ENCODE assay signal across 8 cellular contexts in the genomic region with DNA sequence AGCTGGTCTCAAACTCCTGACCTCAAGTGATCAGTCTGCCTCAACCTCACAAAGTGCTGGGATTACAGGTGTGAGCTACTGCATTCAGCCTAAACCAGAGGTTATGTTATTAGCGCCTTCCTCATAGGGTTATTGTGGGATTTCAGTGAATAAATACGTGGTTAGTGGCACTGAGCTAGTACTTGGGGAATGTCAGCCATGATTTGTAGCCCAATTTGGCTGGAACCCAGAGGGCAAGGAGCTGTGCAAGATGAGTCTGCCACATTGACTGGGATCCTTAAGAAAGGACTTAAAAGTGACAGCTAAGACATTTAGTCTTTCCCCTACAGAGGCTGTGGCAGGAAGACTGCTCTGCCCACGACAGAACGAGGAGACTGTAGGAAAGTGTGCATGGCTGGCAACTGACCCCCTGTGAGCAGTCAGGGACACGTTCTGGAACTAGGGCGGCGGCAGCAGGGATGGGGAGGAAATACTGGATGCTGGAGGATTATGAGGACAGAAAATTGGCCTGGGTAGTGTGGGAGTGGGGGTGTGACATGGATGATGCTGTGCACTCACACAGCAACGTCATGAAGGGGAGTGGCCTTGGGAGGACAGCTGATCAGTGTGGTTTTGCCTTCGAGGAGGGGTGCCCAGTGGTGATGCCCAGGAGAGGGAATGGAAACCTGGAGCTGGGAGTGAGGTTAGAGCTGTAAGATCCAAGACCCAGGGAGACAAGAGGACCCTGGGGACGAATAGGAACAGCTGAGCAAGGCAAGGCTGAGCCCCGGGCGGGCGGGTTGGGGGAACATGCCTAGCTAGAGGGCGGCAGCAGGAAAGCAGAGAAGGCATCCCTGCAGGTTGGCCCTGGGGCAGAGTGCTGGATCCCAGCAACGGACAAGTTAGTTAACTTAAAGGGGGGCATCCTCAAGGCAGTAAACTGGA. TPM values are rescaled to one million over a fixed set of nuclear protein-coding genes. Genes with fewer than 3 reads are reported as not detected.
A peak's percentile ranks its signal among the peaks of the same experiment; 100 is the strongest.
DNase-seq lines count a peak whose midpoint lies in the region; ATAC-seq and TF ChIP-seq lines count a peak whose summit lies in the region.

No MANE protein-coding gene starts in this region.

- H3K4me2 ChIP-seq in KMS-11: peak overlapping the region; percentile 95; the same call in 1 of the 2 replicates

- H3K36me3 Mint-ChIP-seq in activated naive CD8-positive, alpha-beta T cell: no peaks in the 10 kb centered on the region

- H3K9me3 Mint-ChIP-seq in activated naive CD8-positive, alpha-beta T cell (ENCODE audit: low read depth): peaks cover 4% of the 10 kb centered on the region

- H4K20me1 ChIP-seq in KMS-11 (ENCODE audit: insufficient read depth): no peaks in the 10 kb centered on the region

- peak overlapping the region; percentile 69 for H3K27ac Mint-ChIP-seq in activated naive CD8-positive, alpha-beta T cell

- DNase-seq in COLO829 (ENCODE audit: low spot score) (peak; percentile 59), RKO (ENCODE audit: low spot score) (peak; percentile 89), germinal center (ENCODE audit: low spot score) (peak; percentile 63), non-pigmented ciliary epithelial cell (ENCODE audit: low read depth) (peak; percentile 26), upper lobe of right lung (peak; percentile 74), iPS-NIHi7 (ENCODE audit: extremely low spot score) (no peak)

- ATAC-seq in upper lobe of right lung: peak; percentile 52

- H3K27ac ChIP-seq in KMS-11: no peak overlapping the region
- no peak overlapping the region for H3K27ac ChIP-seq in upper lobe of right lung

- no peaks in the 10 kb centered on the region for H3K9me3 ChIP-seq in upper lobe of right lung

- no peaks in the 10 kb centered on the region for H3K79me2 ChIP-seq in KMS-11 (ENCODE audit: insufficient read depth, low read depth)

- peak overlapping the region; percentile 86 for H3K4me3 Mint-ChIP-seq in activated naive CD8-positive, alpha-beta T cell

- 0 out of 2 replicates have a peak overlapping the region, but pooled peaks have one; percentile 95 for H3K9ac ChIP-seq in KMS-11

- peaks cover 15% of the 10 kb centered on the region for H3K4me1 ChIP-seq in KMS-11 (ENCODE audit: low read depth, poor library complexity, severe bottlenecking)
- H3K4me1 ChIP-seq in upper lobe of right lung: peaks cover 26% of the 10 kb centered on the region

- H3K36me3 ChIP-seq in KMS-11 (ENCODE audit: insufficient read depth) (no peaks in the 10 kb centered on the region), upper lobe of right lung (no peaks in the 10 kb centered on the region)

- intact Hi-C loops in upper lobe of right lung (cut with DNase I): no loop called here

- peak overlapping the region; percentile 28; the same call in 1 of the 2 replicates for H2AFZ ChIP-seq in KMS-11 (ENCODE audit: low read depth)

- no peaks in the 10 kb centered on the region for H3K27me3 Mint-ChIP-seq in activated naive CD8-positive, alpha-beta T cell

- no peak for TF ChIP-seq CTCF in KMS-11 (conservative IDR thresholded peaks at IDR 0.05; ENCODE audit: low read depth, low read length)
- no peak for TF ChIP-seq CTCF in upper lobe of right lung (IDR thresholded peaks at IDR 0.05)

- peaks cover 46% of the 10 kb centered on the region for H3K4me1 Mint-ChIP-seq in activated naive CD8-positive, alpha-beta T cell (ENCODE audit: low read depth)

- H3K27me3 ChIP-seq in KMS-11 (ENCODE audit: insufficient read depth, low read depth) (no peaks in the 10 kb centered on the region; the same call in 1 of the 2 replicates), upper lobe of right lung (no peaks in the 10 kb centered on the region)

- H3K4me3 ChIP-seq in KMS-11 (IDR thresholded peaks at IDR 0.05; ENCODE audit: insufficient read depth, low read depth, low read length) (no peak overlapping the region), upper lobe of right lung (peak overlapping the region; percentile 80)

RNA-seq across cellular contexts. Expression of gene ATP5PD, which starts 14.5 kb away (rescaled TPM):
- 155 TPM for total RNA-seq in upper lobe of right lung

RNA-seq across cellular contexts. Expression of gene KCTD2, which starts 14.8 kb away (rescaled TPM):
- total RNA-seq in upper lobe of right lung: 25.3 TPM

RNA-seq across cellular contexts. Expression of gene MRPL58, which starts 19.8 kb away (rescaled TPM):
- total RNA-seq in upper lobe of right lung: 21.6 TPM

RNA-seq across cellular contexts. Expression of gene CDR2L, which starts 44.8 kb away (rescaled TPM):
- total RNA-seq in upper lobe of right lung: 21.8 TPM

RNA-seq across cellular contexts. Expression of gene SLC16A5, which starts 55.5 kb away (rescaled TPM):
- total RNA-seq in upper lobe of right lung: 40.5 TPM
